ENCODE assay signal across 8 cellular contexts in the genomic region with DNA sequence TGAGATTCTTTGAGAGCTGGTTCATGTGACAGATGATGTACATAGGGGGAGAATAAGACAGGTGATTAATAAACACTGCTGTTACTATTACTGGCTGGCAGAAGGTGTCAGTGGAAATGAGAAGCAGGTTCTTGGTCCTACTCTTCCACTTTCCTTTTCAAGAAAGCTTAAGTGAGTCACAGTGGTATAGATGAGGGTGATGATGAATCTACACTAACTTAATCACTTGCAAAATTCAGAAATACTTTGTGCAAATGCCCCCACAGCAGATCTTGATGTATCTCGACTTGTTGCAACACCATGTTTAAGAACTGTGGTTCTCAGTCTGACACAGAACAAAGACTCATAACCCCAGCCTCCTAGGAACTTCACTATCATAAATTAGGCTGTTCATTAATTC. TPM values are rescaled to one million over a fixed set of nuclear protein-coding genes. Genes with fewer than 3 reads are reported as not detected.
DNase-seq lines count a peak whose midpoint lies in the region; ATAC-seq, FAIRE-seq and TF ChIP-seq lines count a peak whose summit lies in the region.

No MANE protein-coding gene starts in this region.

- H3K9me3 ChIP-seq in CD8-positive, alpha-beta T cell (ENCODE audit: low read length): no peaks in the 10 kb centered on the region

- peaks cover 6% of the 10 kb centered on the region for H3K36me3 Mint-ChIP-seq in CD8-positive, alpha-beta T cell
- H3K36me3 Mint-ChIP-seq in activated naive CD8-positive, alpha-beta T cell treated with anti-CD3 and anti-CD28 coated beads, Interleukin-2, amount 10 ng/mL, durations not matched to agents 7 days and 5 days: peaks cover 11% of the 10 kb centered on the region

- POLR2A ChIA-PET in CD8-positive, alpha-beta T cell (lab: Charles Lee): no interaction called here
- POLR2A ChIA-PET in activated naive CD8-positive, alpha-beta T cell treated with anti-CD3 and anti-CD28 coated beads, Interleukin-2, amount 10 ng/mL, durations not matched to agents 7 days and 5 days (lab: Charles Lee): interaction anchor here (1.0 to 1.6 kb wide), 3 partner anchors 13 to 98 kb away, joined by 3 to 7 read pairs (median 4); no protein-coding TSS in a partner anchor

- peaks cover 45% of the 10 kb centered on the region for H3K4me1 ChIP-seq in CD8-positive, alpha-beta T cell (ENCODE audit: insufficient read depth, low read length)

- H3K27me3 ChIP-seq in CD8-positive, alpha-beta T cell (ENCODE audit: insufficient read depth, low read length): no peaks in the 10 kb centered on the region

- H3K27ac Mint-ChIP-seq in CD8-positive, alpha-beta T cell: peak overlapping the region; percentile 93
- H3K27ac Mint-ChIP-seq in activated naive CD8-positive, alpha-beta T cell treated with anti-CD3 and anti-CD28 coated beads, Interleukin-2, amount 10 ng/mL, durations not matched to agents 7 days and 5 days: peak overlapping the region; percentile 89

- no peak for DNase-seq in CD8-positive, alpha-beta T cell
- DNase-seq in activated naive CD8-positive, alpha-beta T cell treated with anti-CD3 and anti-CD28 coated beads, Interleukin-2, amount 10 ng/mL, durations not matched to agents 7 days and 5 days: no peak
- no peak for DNase-seq in dermis blood vessel endothelial cell
- no peak for DNase-seq in D341Med (ENCODE audit: low spot score)
- DNase-seq in RCC 7860 (ENCODE audit: low spot score): no peak
- DNase-seq in 8988T: no peak

- H3K9me3 Mint-ChIP-seq in CD8-positive, alpha-beta T cell: no peaks in the 10 kb centered on the region
- H3K9me3 Mint-ChIP-seq in activated naive CD8-positive, alpha-beta T cell treated with anti-CD3 and anti-CD28 coated beads, Interleukin-2, amount 10 ng/mL, durations not matched to agents 7 days and 5 days: peaks cover 8% of the 10 kb centered on the region

- no peaks in the 10 kb centered on the region for H3K36me3 ChIP-seq in CD8-positive, alpha-beta T cell (ENCODE audit: insufficient read depth, low read length)

- H3K27ac ChIP-seq in CD8-positive, alpha-beta T cell (ENCODE audit: low read depth, low read length): no peak overlapping the region

- CTCF ChIA-PET in CD8-positive, alpha-beta T cell (lab: Charles Lee): interaction anchor here (2.8 to 7.8 kb wide), 4 partner anchors 11 to 193 kb away, joined by 10 to 66 read pairs (median 26); no protein-coding TSS in a partner anchor

- H3K4me3 ChIP-seq in CD8-positive, alpha-beta T cell (ENCODE audit: low read depth, low read length): no peak overlapping the region

- H3K4me3 Mint-ChIP-seq in CD8-positive, alpha-beta T cell: peak overlapping the region; percentile 72
- peak overlapping the region; percentile 75 for H3K4me3 Mint-ChIP-seq in activated naive CD8-positive, alpha-beta T cell treated with anti-CD3 and anti-CD28 coated beads, Interleukin-2, amount 10 ng/mL, durations not matched to agents 7 days and 5 days

- no peaks in the 10 kb centered on the region for H3K27me3 Mint-ChIP-seq in CD8-positive, alpha-beta T cell (ENCODE audit: low read depth)
- H3K27me3 Mint-ChIP-seq in activated naive CD8-positive, alpha-beta T cell treated with anti-CD3 and anti-CD28 coated beads, Interleukin-2, amount 10 ng/mL, durations not matched to agents 7 days and 5 days: no peaks in the 10 kb centered on the region

- intact Hi-C loops in CD8-positive, alpha-beta T cell (cut with DNase I, micrococcal nuclease): loop anchor here in 1 of 2 experiments (1.0 kb wide), 1 partner anchor 15 kb away; no protein-coding TSS in a partner anchor

- no peak for TF ChIP-seq CTCF in CD8-positive, alpha-beta T cell (IDR thresholded peaks at IDR 0.05)

- H3K4me1 Mint-ChIP-seq in CD8-positive, alpha-beta T cell (ENCODE audit: low read depth): peaks cover 61% of the 10 kb centered on the region
- H3K4me1 Mint-ChIP-seq in activated naive CD8-positive, alpha-beta T cell treated with anti-CD3 and anti-CD28 coated beads, Interleukin-2, amount 10 ng/mL, durations not matched to agents 7 days and 5 days: peaks cover 47% of the 10 kb centered on the region

- peak; percentile 83 for ATAC-seq in CD8-positive, alpha-beta T cell
- ATAC-seq in GM19463 (IDR thresholded peaks at IDR 0.05; ENCODE audit: unreplicated experiment): peak; percentile 65
- ATAC-seq in HG03354 (IDR thresholded peaks at IDR 0.05; ENCODE audit: poor library complexity, severe bottlenecking, unreplicated experiment): peak; percentile 84
- ATAC-seq in activated naive CD8-positive, alpha-beta T cell treated with anti-CD3 and anti-CD28 coated beads, Interleukin-2, amount 10 ng/mL, durations not matched to agents 7 days and 5 days (ENCODE audit: low read depth): peak; percentile 86

- FAIRE-seq in RCC 7860 (lab: Jason Lieb, UNC): no peak

RNA-seq across cellular contexts. Expression of gene MGAT5, which starts 35.9 kb away (rescaled TPM):
- total RNA-seq in CD8-positive, alpha-beta T cell: 10 to 100 TPM; 49.6 to 52.9 TPM
- total RNA-seq in activated naive CD8-positive, alpha-beta T cell treated with anti-CD3 and anti-CD28 coated beads, Interleukin-2, amount 10 ng/mL, durations not matched to agents 7 days and 5 days: 10 to 100 TPM; 66.3 to 70.9 TPM
- total RNA-seq in dermis blood vessel endothelial cell: 133 and 168 TPM in 2 replicates
